1 cellular context compared by ENCODE assay signal in genomic region chr9:81833563-81834345, GRCh38.
A peak's percentile ranks its signal among the peaks of the same experiment; 100 is the strongest.
TF ChIP-seq lines count a peak whose summit lies in the region.

No MANE protein-coding gene starts in this region.

TF ChIP-seq in HepG2, 621 proteins besides CTCF, POLR2A, EP300 and RAD21 (continued from another document):
- no peak for TF ChIP-seq E2F1 (CRISPR knock-in tag; IDR thresholded peaks at IDR 0.05)
- no peak for TF ChIP-seq GPBP1L1 (CRISPR knock-in tag; IDR thresholded peaks at IDR 0.05)
- no peak for TF ChIP-seq KLF13 (CRISPR knock-in tag; IDR thresholded peaks at IDR 0.05)
- TF ChIP-seq ZNF557 (CRISPR knock-in tag; IDR thresholded peaks at IDR 0.05), result no peak
- peak; percentile 24; the same call in 1 of the 2 replicates for TF ChIP-seq ZNF292 (CRISPR knock-in tag; IDR thresholded peaks at IDR 0.05; ENCODE audit: borderline replicate concordance, low read depth)
- no peak for TF ChIP-seq NFAT5 (CRISPR knock-in tag; IDR thresholded peaks at IDR 0.05)
- TF ChIP-seq PHF5A (CRISPR knock-in tag; IDR thresholded peaks at IDR 0.05; ENCODE audit: low read depth, unreplicated experiment), result no peak
- peak; percentile 62; the same call in 1 of the 2 replicates for TF ChIP-seq FOXO1 (CRISPR knock-in tag; IDR thresholded peaks at IDR 0.05)
- no peak for TF ChIP-seq ZNF282 (IDR thresholded peaks at IDR 0.05; ENCODE audit: partially characterized antibody)
- TF ChIP-seq REL (CRISPR knock-in tag; conservative IDR thresholded peaks at IDR 0.05), result no peak
- no peak for TF ChIP-seq MAFF (IDR thresholded peaks at IDR 0.05; ENCODE audit: low read depth, low read length)
- 0 out of 2 replicates have a peak, but pooled peaks have one; percentile 45 for TF ChIP-seq ZNF142 (CRISPR knock-in tag; IDR thresholded peaks at IDR 0.05)
- TF ChIP-seq ZNF777 (CRISPR knock-in tag; IDR thresholded peaks at IDR 0.05), result no peak
- TF ChIP-seq ZNF441 (CRISPR knock-in tag; IDR thresholded peaks at IDR 0.05; ENCODE audit: borderline replicate concordance), result no peak
- no peak for TF ChIP-seq ZNF704 (CRISPR knock-in tag; IDR thresholded peaks at IDR 0.05; ENCODE audit: borderline replicate concordance)
- TF ChIP-seq ZNF644 (CRISPR knock-in tag; IDR thresholded peaks at IDR 0.05; ENCODE audit: low read depth), result peak; percentile 88
- TF ChIP-seq DBP (CRISPR knock-in tag; IDR thresholded peaks at IDR 0.05; ENCODE audit: not compliant biosample characterization), result peak; percentile 46
- TF ChIP-seq PLRG1 (conservative IDR thresholded peaks at IDR 0.05), result no peak
- no peak for TF ChIP-seq ZBTB8A (CRISPR knock-in tag; IDR thresholded peaks at IDR 0.05; ENCODE audit: borderline replicate concordance, low read depth)
- no peak for TF ChIP-seq ZBTB10 (CRISPR knock-in tag; IDR thresholded peaks at IDR 0.05; ENCODE audit: borderline replicate concordance)
- TF ChIP-seq HOXD1 (CRISPR knock-in tag; IDR thresholded peaks at IDR 0.05), result no peak
- TF ChIP-seq ZC3H13 (CRISPR knock-in tag; IDR thresholded peaks at IDR 0.05), result no peak
- no peak for TF ChIP-seq LRRFIP1 (CRISPR knock-in tag; conservative IDR thresholded peaks at IDR 0.05)
- peak; percentile 82 for TF ChIP-seq NR2F2 (IDR thresholded peaks at IDR 0.05; ENCODE audit: borderline replicate concordance, low read depth)
- TF ChIP-seq BCL6 (CRISPR knock-in tag; IDR thresholded peaks at IDR 0.05), result peak; percentile 84; the same call in 1 of the 2 replicates
- no peak for TF ChIP-seq TAF1 (CRISPR knock-in tag; IDR thresholded peaks at IDR 0.05)
- TF ChIP-seq SRY (CRISPR knock-in tag; IDR thresholded peaks at IDR 0.05), result no peak
- peak; percentile 95 for TF ChIP-seq RARA (CRISPR knock-in tag; IDR thresholded peaks at IDR 0.05)
- TF ChIP-seq ZNF839 (CRISPR knock-in tag; IDR thresholded peaks at IDR 0.05; ENCODE audit: borderline replicate concordance), result no peak
- peak; percentile 62 for TF ChIP-seq HNF1B (CRISPR knock-in tag; IDR thresholded peaks at IDR 0.05)
- TF ChIP-seq HDAC6 (IDR thresholded peaks at IDR 0.05; ENCODE audit: low read depth, low read length), result no peak
- no peak for TF ChIP-seq SNAI1 (CRISPR knock-in tag; IDR thresholded peaks at IDR 0.05; ENCODE audit: borderline replicate concordance)
- no peak for TF ChIP-seq ZNF432 (CRISPR knock-in tag; IDR thresholded peaks at IDR 0.05; ENCODE audit: borderline replicate concordance)
TF ChIP-seq in HepG2: peak in this region for 125.
